In the genomic region with DNA sequence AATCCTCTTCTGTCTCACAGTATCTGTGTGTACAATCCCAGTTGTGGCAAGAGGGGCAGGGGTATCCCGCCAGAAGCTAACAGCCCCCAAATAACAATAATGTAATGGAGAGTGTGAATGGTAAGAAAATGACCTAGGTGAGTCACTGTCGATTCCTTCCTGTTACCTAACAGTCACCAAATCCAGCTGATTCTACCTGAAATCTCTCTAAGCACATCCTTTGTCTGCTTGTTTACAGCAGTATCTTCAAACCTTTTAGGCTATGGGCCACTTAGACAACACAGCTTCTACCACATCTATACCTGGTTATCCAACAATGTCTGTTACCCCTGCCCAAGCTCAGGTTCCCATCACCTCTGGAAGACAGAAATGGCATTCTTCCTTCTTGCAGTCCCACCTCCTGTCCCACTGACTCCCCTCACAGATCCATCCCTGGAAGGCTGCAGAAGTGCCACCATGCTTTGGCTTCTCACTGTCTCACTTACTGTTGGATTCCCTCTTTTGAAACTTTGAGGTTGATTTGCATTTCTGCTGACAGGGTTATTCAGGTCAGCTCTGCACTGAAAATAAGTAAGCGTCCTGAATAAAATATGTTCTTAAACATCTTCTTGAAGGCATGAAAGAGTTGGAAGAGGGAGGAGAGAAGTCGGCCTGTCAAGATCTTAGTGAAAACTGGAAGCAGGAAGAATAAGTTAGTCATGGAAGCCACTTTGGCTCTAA, we compare ENCODE assay signal across 12 cellular contexts. TPM values are rescaled to one million over a fixed set of nuclear protein-coding genes. Genes with fewer than 3 reads are reported as not detected.
DNase-seq lines count a peak whose midpoint lies in the region; ATAC-seq and TF ChIP-seq lines count a peak whose summit lies in the region.
"Had no signal": no experiment of that assay in that cellular context is flagged by ENCODE, and none has a peak within 500 bp of the region (broad histone marks: within the 10 kb centered on the region; RNA-seq: fewer than 3 reads in every experiment).

No MANE protein-coding gene starts in this region.

- no peaks in the 10 kb centered on the region for H3K27me3 Mint-ChIP-seq in CD4-positive, alpha-beta T cell
- H3K27me3 Mint-ChIP-seq in WTC11 (ENCODE audit: low read depth) = no peaks in the 10 kb centered on the region
- no peaks in the 10 kb centered on the region for H3K27me3 Mint-ChIP-seq in nephron progenitor cell (ENCODE audit: low read depth, poor library complexity)
- H3K27me3 Mint-ChIP-seq in MCF 10A (ENCODE audit: insufficient read depth, unreplicated experiment) = no peaks in the 10 kb centered on the region

- peak overlapping the region; percentile 49 for H3K4me3 Mint-ChIP-seq in CD4-positive, alpha-beta T cell
- H3K4me3 Mint-ChIP-seq in WTC11 = no peak overlapping the region; the same call in 1 of the 2 replicates
- no peak overlapping the region for H3K4me3 Mint-ChIP-seq in nephron progenitor cell
- no peak overlapping the region for H3K4me3 Mint-ChIP-seq in MCF 10A (ENCODE audit: unreplicated experiment)

- POLR2A ChIA-PET in CD4-positive, alpha-beta T cell (lab: Charles Lee) = interaction anchor here (0.6 to 2.8 kb wide), 10 partner anchors 8 to 90 kb away, joined by 3 to 11 read pairs (median 4); a partner anchor contains a TSS
- POLR2A ChIA-PET in WTC11 (lab: Charles Lee) (interaction anchor here (1.0 kb wide), 1 partner anchor 10 kb away, joined by 3 read pairs; no protein-coding TSS in a partner anchor), MCF 10A (lab: Yijun Ruan, JAX) (interaction anchor here (0.6 to 1.6 kb wide), 2 partner anchors 12 to 61 kb away, joined by 3 to 5 read pairs; no protein-coding TSS in a partner anchor)

- DNase-seq in CD4-positive, alpha-beta T cell = no peak
- DNase-seq in WTC11 (ENCODE audit: low spot score) (no peak), esophagus squamous epithelium (lab: John Stamatoyannopoulos, UW) (no peak), ureter (ENCODE audit: low spot score) (no peak), nephron progenitor cell (no peak), MCF 10A (ENCODE audit: unreplicated experiment) (no peak)
- DNase-seq in stimulated activated naive CD4-positive, alpha-beta T cell (lab: John Stamatoyannopoulos, UW) = no peak
- DNase-seq: kidney glomerular epithelial cell; stimulated activated CD4-positive, alpha-beta T cell treated with anti-CD3 and anti-CD28 coated beads, Interleukin-2, amount 100 ng/mL, for 24 hours had no signal

- H3K36me3 Mint-ChIP-seq in CD4-positive, alpha-beta T cell (ENCODE audit: low read depth) = peaks cover 29% of the 10 kb centered on the region
- H3K36me3 Mint-ChIP-seq in WTC11 (peaks cover 5% of the 10 kb centered on the region), nephron progenitor cell (ENCODE audit: low read depth) (peaks cover 17% of the 10 kb centered on the region), MCF 10A (ENCODE audit: insufficient read depth, unreplicated experiment) (no peaks in the 10 kb centered on the region)

- no peaks in the 10 kb centered on the region for H3K9me3 ChIP-seq in CD4-positive, alpha-beta T cell (ENCODE audit: control insufficient read depth, low read length)
- no peaks in the 10 kb centered on the region for H3K9me3 ChIP-seq in esophagus squamous epithelium

- H3K4me1 ChIP-seq in esophagus squamous epithelium = peaks cover 0 to 85% (median 14%) of the 10 kb centered on the region in 3 donors

- no peak for TF ChIP-seq POLR2A in esophagus squamous epithelium (IDR thresholded peaks at IDR 0.05)

- H3K9me3 Mint-ChIP-seq in CD4-positive, alpha-beta T cell = no peaks in the 10 kb centered on the region
- no peaks in the 10 kb centered on the region; the same call in 1 of the 2 replicates for H3K9me3 Mint-ChIP-seq in WTC11
- peaks cover 5% of the 10 kb centered on the region for H3K9me3 Mint-ChIP-seq in nephron progenitor cell
- H3K9me3 Mint-ChIP-seq in MCF 10A (ENCODE audit: unreplicated experiment) = no peaks in the 10 kb centered on the region

- H3K27ac ChIP-seq in CD4-positive, alpha-beta T cell (ENCODE audit: low read depth, low read length) = peak overlapping the region; percentile 14
- H3K27ac ChIP-seq in esophagus squamous epithelium = peak overlapping the region in 3 of 4 donors; percentile 22 to 52 (median 29)
- H3K27ac ChIP-seq: BLaER1 treated with 17β-estradiol and CSF1 and Interleukin-3, amounts not matched to agents 10 nM and 100 nM had no signal

- peak overlapping the region; percentile 83 for H3K27ac Mint-ChIP-seq in CD4-positive, alpha-beta T cell
- H3K27ac Mint-ChIP-seq in WTC11 = peak overlapping the region; percentile 12
- no peak overlapping the region for H3K27ac Mint-ChIP-seq in nephron progenitor cell
- H3K27ac Mint-ChIP-seq in MCF 10A (ENCODE audit: low read depth, unreplicated experiment) = no peak overlapping the region

- BruUV-seq in MCF 10A (replicated peaks; lab: Mats Ljungman, UMichigan) = no TSS peak

- intact Hi-C loops in CD4-positive, alpha-beta T cell (cut with DNase I, micrococcal nuclease) = no loop called here
- intact Hi-C loops in esophagus squamous epithelium (cut with DNase I) = no loop called here
- intact Hi-C loops in MCF 10A (cut with micrococcal nuclease) = no loop called here

- TF ChIP-seq CTCF in CD4-positive, alpha-beta T cell (IDR thresholded peaks at IDR 0.05) = no peak
- TF ChIP-seq CTCF in WTC11 (IDR thresholded peaks at IDR 0.05) = no peak
- TF ChIP-seq CTCF in esophagus squamous epithelium (IDR thresholded peaks at IDR 0.05) = no peak
- no peak for TF ChIP-seq CTCF in nephron progenitor cell (IDR thresholded peaks at IDR 0.05)
- no peak for TF ChIP-seq CTCF in MCF 10A (IDR thresholded peaks at IDR 0.05; ENCODE audit: unreplicated experiment)

- no peak overlapping the region for H3K4me3 ChIP-seq in esophagus squamous epithelium
- H3K4me3 ChIP-seq: BLaER1 treated with 17β-estradiol and CSF1 and Interleukin-3, amounts not matched to agents 10 nM and 100 nM had no signal

- ATAC-seq in CD4-positive, alpha-beta T cell (ENCODE audit: poor library complexity) = peak; percentile 66
- ATAC-seq in GM18498 (IDR thresholded peaks at IDR 0.05; ENCODE audit: unreplicated experiment) (peak; percentile 44), WTC11 (no peak)
- ATAC-seq: HCT116 had no signal

- no peaks in the 10 kb centered on the region for H3K36me3 ChIP-seq in esophagus squamous epithelium

- WGBS in esophagus squamous epithelium, 2 donors = 82 to 84% methylated on average over 4 of the region's 4 CpGs

- H3K27me3 ChIP-seq in CD4-positive, alpha-beta T cell (ENCODE audit: control insufficient read depth, insufficient read depth, low read length) = no peaks in the 10 kb centered on the region
- no peaks in the 10 kb centered on the region for H3K27me3 ChIP-seq in esophagus squamous epithelium
- H3K27me3 ChIP-seq: BLaER1 treated with 17β-estradiol and CSF1 and Interleukin-3, amounts not matched to agents 10 nM and 100 nM had no signal

- CTCF ChIA-PET in CD4-positive, alpha-beta T cell (lab: Charles Lee) = interaction anchor here (1.0 to 1.3 kb wide), 2 partner anchors 30 to 35 kb away, joined by 3 to 4 read pairs; no protein-coding TSS in a partner anchor
- CTCF ChIA-PET in WTC11 (lab: Charles Lee) (no interaction called here), MCF 10A (lab: Yijun Ruan, JAX) (interaction anchor here (0.7 kb wide), 1 partner anchor 287 kb away, joined by 3 read pairs; no protein-coding TSS in a partner anchor)

- peaks cover 89% of the 10 kb centered on the region for H3K4me1 Mint-ChIP-seq in CD4-positive, alpha-beta T cell (ENCODE audit: low read depth)
- peaks cover 76% of the 10 kb centered on the region for H3K4me1 Mint-ChIP-seq in WTC11
- peaks cover 41% of the 10 kb centered on the region for H3K4me1 Mint-ChIP-seq in nephron progenitor cell
- H3K4me1 Mint-ChIP-seq in MCF 10A (ENCODE audit: insufficient read depth, unreplicated experiment) = no peaks in the 10 kb centered on the region

TF ChIP-seq in WTC11, 78 proteins besides CTCF, POLR2A, EP300 and RAD21 (continues in another document):
- TF ChIP-seq TCF7 (CRISPR knock-in tag; IDR thresholded peaks at IDR 0.05; ENCODE audit: low read depth) (no peak), TP53 (CRISPR knock-in tag; IDR thresholded peaks at IDR 0.05) (no peak), MXD4 (CRISPR knock-in tag; IDR thresholded peaks at IDR 0.05; ENCODE audit: borderline replicate concordance) (no peak), PRRX2 (CRISPR knock-in tag; IDR thresholded peaks at IDR 0.05) (no peak), ESRRA (CRISPR knock-in tag; IDR thresholded peaks at IDR 0.05; ENCODE audit: borderline replicate concordance) (no peak), NR3C1 (CRISPR knock-in tag; conservative IDR thresholded peaks at IDR 0.05; ENCODE audit: low read depth) (no peak), HMGA2 (CRISPR knock-in tag; IDR thresholded peaks at IDR 0.05) (no peak), RORB (CRISPR knock-in tag; IDR thresholded peaks at IDR 0.05) (no peak)
- TF ChIP-seq, protein P1, sequence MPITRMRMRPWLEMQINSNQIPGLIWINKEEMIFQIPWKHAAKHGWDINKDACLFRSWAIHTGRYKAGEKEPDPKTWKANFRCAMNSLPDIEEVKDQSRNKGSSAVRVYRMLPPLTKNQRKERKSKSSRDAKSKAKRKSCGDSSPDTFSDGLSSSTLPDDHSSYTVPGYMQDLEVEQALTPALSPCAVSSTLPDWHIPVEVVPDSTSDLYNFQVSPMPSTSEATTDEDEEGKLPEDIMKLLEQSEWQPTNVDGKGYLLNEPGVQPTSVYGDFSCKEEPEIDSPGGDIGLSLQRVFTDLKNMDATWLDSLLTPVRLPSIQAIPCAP (CRISPR knock-in tag; IDR thresholded peaks at IDR 0.05) = no peak
- TF ChIP-seq, protein P2, sequence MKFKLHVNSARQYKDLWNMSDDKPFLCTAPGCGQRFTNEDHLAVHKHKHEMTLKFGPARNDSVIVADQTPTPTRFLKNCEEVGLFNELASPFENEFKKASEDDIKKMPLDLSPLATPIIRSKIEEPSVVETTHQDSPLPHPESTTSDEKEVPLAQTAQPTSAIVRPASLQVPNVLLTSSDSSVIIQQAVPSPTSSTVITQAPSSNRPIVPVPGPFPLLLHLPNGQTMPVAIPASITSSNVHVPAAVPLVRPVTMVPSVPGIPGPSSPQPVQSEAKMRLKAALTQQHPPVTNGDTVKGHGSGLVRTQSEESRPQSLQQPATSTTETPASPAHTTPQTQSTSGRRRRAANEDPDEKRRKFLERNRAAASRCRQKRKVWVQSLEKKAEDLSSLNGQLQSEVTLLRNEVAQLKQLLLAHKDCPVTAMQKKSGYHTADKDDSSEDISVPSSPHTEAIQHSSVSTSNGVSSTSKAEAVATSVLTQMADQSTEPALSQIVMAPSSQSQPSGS (CRISPR knock-in tag; IDR thresholded peaks at IDR 0.05; ENCODE audit: borderline replicate concordance, low read depth) = no peak

RNA-seq across cellular contexts. Expression of a gene that starts 13.1 kb away (rescaled TPM):
- total RNA-seq in CD4-positive, alpha-beta T cell = 10 to 100 TPM; 75.4 to 87.2 TPM
- total RNA-seq in WTC11 (2021) = 37.8 to 47.5 TPM (median 44.5 TPM) in 3 replicates
- total RNA-seq in esophagus squamous epithelium = 10 to 100 TPM in 1 of 4 donors, 1 to 10 TPM in 3; 3.1 to 19.1 (median 7.6) TPM
- total RNA-seq in ureter = 36.9 TPM
- total RNA-seq in MCF 10A (2022) = 24.2 and 27.5 TPM in 2 replicates

Comparison
In these comparisons a context has a peak if more than half of its experiments do, and no peak if none do; other contexts are left out.
1. H3K27ac Mint-ChIP-seq: peak in CD4-positive, alpha-beta T cell (single experiment) and WTC11 (single experiment); none in nephron progenitor cell (single experiment) and MCF 10A (single experiment).